ENCODE assay signal across 21 cellular contexts in genomic region chr13:23392925-23393645, GRCh38. TPM values are rescaled to one million over a fixed set of nuclear protein-coding genes. Genes with fewer than 3 reads are reported as not detected.
A peak's percentile ranks its signal among the peaks of the same experiment; 100 is the strongest.
DNase-seq lines count a peak whose midpoint lies in the region; ATAC-seq and TF ChIP-seq lines count a peak whose summit lies in the region.
"Had no signal": no experiment of that assay in that cellular context is flagged by ENCODE, and none has a peak within 500 bp of the region (broad histone marks: within the 10 kb centered on the region; RNA-seq: fewer than 3 reads in every experiment).

No MANE protein-coding gene starts in this region.

- H3K9me3 ChIP-seq in heart left ventricle (no peaks in the 10 kb centered on the region), smooth muscle cell (replicated peaks; ENCODE audit: low read depth) (no peaks in the 10 kb centered on the region)

- H3K4me1 ChIP-seq in heart left ventricle (peaks cover 0 to 7% (median 0%) of the 10 kb centered on the region in 12 donors), smooth muscle cell (ENCODE audit: low read depth) (no peaks in the 10 kb centered on the region)

- no peak overlapping the region for H3K4me3 ChIP-seq in heart left ventricle
- H3K4me3 ChIP-seq in smooth muscle cell = no peak overlapping the region
- H3K4me3 ChIP-seq: PC-9 had no signal

- H3K9ac ChIP-seq in smooth muscle cell (ENCODE audit: low read depth) = no peak overlapping the region

- DNase-seq in heart left ventricle = peak in 1 of 5 donors; percentile 47
- no peak for DNase-seq in left cardiac atrium
- DNase-seq in inferior parietal cortex (ENCODE audit: extremely low spot score) = peak; percentile 0
- DNase-seq in smooth muscle cell (lab: John Stamatoyannopoulos, UW; ENCODE audit: unreplicated experiment) = no peak
- no peak for DNase-seq in GM13976 (ENCODE audit: low spot score)
- no peak for DNase-seq in NAMALWA (ENCODE audit: low spot score)
- DNase-seq in NCI-H1105 (lab: John Stamatoyannopoulos, UW) = no peak
- DNase-seq: Calu3; CD8-positive, alpha-beta memory T cell; DMS153; NCI-H1048; NCI-H1436; NCI-H1930; NCI-H2227 treated with DMSO at 0.1 percent for 48 hours; NCI-H510A treated with DMSO at 0.1 percent for 48 hours; NCI-H748 treated with DMSO at 0.1 percent for 48 hours; PC-9; RPMI8226; SIG-M5 had no signal

- peak; percentile 52 to 86 (median 72) for ATAC-seq in heart left ventricle
- no peak for ATAC-seq in left cardiac atrium

- no peaks in the 10 kb centered on the region for H3K36me3 ChIP-seq in heart left ventricle
- no peaks in the 10 kb centered on the region for H3K36me3 ChIP-seq in smooth muscle cell (ENCODE audit: low read depth)

- TF ChIP-seq POLR2A in heart left ventricle (IDR thresholded peaks at IDR 0.05) = no peak

- H3K27ac ChIP-seq in heart left ventricle (peak overlapping the region in 2 of 12 donors; percentile 4 to 9), angular gyrus (ENCODE audit: low read depth, low read length) (peak overlapping the region; percentile 10), smooth muscle cell (ENCODE audit: low read depth) (peak overlapping the region; percentile 45)
- H3K27ac ChIP-seq: C4-2B, PC-9 had no signal

- H4K20me1 ChIP-seq in smooth muscle cell (ENCODE audit: low read depth) = no peaks in the 10 kb centered on the region

- intact Hi-C loops in heart left ventricle (cut with DNase I) = no loop called here
- intact Hi-C loops in left cardiac atrium (cut with DNase I) = no loop called here

- no peak overlapping the region for H3K4me2 ChIP-seq in smooth muscle cell
- H3K4me2 ChIP-seq: PC-9 had no signal

- WGBS in heart left ventricle, 4 donors = 63 to 86% (median 78%) methylated on average over 9 of the region's 9 CpGs
- 87% methylated on average over 9 of the region's 9 CpGs for WGBS in smooth muscle cell (ENCODE audit: low lambda C conversion rate)

- no peak for TF ChIP-seq CTCF in heart left ventricle (IDR thresholded peaks at IDR 0.05)
- no peak for TF ChIP-seq CTCF in smooth muscle cell (IDR thresholded peaks at IDR 0.05; ENCODE audit: borderline replicate concordance, insufficient read depth, poor library complexity, severe bottlenecking)
- TF ChIP-seq CTCF in GM13976 (IDR thresholded peaks at IDR 0.05; ENCODE audit: borderline replicate concordance, control extremely low read depth, extremely low read depth, insufficient read depth, missing control alignments) = no peak

- no peaks in the 10 kb centered on the region for H3F3A ChIP-seq in smooth muscle cell (ENCODE audit: low read depth)

- no peaks in the 10 kb centered on the region for H3K79me2 ChIP-seq in smooth muscle cell (ENCODE audit: low read depth)

- H3K27me3 ChIP-seq in heart left ventricle (no peaks in the 10 kb centered on the region), smooth muscle cell (ENCODE audit: low read depth) (no peaks in the 10 kb centered on the region)

- no peak overlapping the region for H2AFZ ChIP-seq in smooth muscle cell (ENCODE audit: low read depth)
- H2AFZ ChIP-seq: PC-9 had no signal

- in situ Hi-C loops in GM13976 (cut with MboI; ENCODE audit: low sequenced_read_pairs, unreplicated experiment) = no loop called here

RNA-seq across cellular contexts. Expression of gene SACS, which starts 40.4 kb away (rescaled TPM):
- total RNA-seq in heart left ventricle = 10 to 100 TPM in 8 of 9 donors, 1 to 10 TPM in 1; 8.8 to 29.3 (median 25.6) TPM
- polyA plus RNA-seq in heart left ventricle = 10 to 100 TPM in 1 of 2 donors, 1 to 10 TPM in 1; 2.8 to 12.9 TPM
- 10 to 100 TPM; 12.1 to 23.3 TPM for total RNA-seq in left cardiac atrium
- total RNA-seq in smooth muscle cell = 40.9 and 48.7 TPM in 2 replicates
- polyA plus RNA-seq in smooth muscle cell = 4.4 and 5.3 TPM in 2 replicates

Comparison
In these comparisons a context has a peak if more than half of its experiments do, and no peak if none do; other contexts are left out.
1. ATAC-seq: peak in heart left ventricle (4 of 4); none in left cardiac atrium (0 of 2).